ENCODE assay signal across 1 cellular context in genomic region chr1:225467193-225468020, GRCh38.
TF ChIP-seq lines count a peak whose summit lies in the region.

No MANE protein-coding gene starts in this region.

TF ChIP-seq in GM12878, 131 proteins besides CTCF, POLR2A, EP300 and RAD21 (continued from another document):
- TF ChIP-seq E2F8 (IDR thresholded peaks at IDR 0.05; ENCODE audit: low read depth, partially characterized antibody) (peak; percentile 26), TCF3 (IDR thresholded peaks at IDR 0.05; ENCODE audit: borderline replicate concordance, insufficient read depth, low read depth, low read length) (peak; percentile 55; the same call in 1 of the 2 replicates), NKRF (conservative IDR thresholded peaks at IDR 0.05) (peak; percentile 52; the same call in 1 of the 2 replicates), MEF2B (IDR thresholded peaks at IDR 0.05; ENCODE audit: partially characterized antibody, poor library complexity, severe bottlenecking) (peak; percentile 87), ETV6 (conservative IDR thresholded peaks at IDR 0.05 in 1 of 2, IDR thresholded peaks at IDR 0.05 in 1 of 2; ENCODE audit: borderline replicate concordance in 1 of 2, low read depth in 1 of 2) (peak in 1 of 2 experiments; percentile 82; a peak in 2 of 4 replicates), YBX1 (IDR thresholded peaks at IDR 0.05) (no peak), ZNF622 (IDR thresholded peaks at IDR 0.05) (no peak), RCOR1 (conservative IDR thresholded peaks at IDR 0.05; ENCODE audit: low read depth, low read length) (no peak), BACH1 (IDR thresholded peaks at IDR 0.05; ENCODE audit: borderline replicate concordance) (peak; percentile 46; the same call in 1 of the 2 replicates), MLLT1 (IDR thresholded peaks at IDR 0.05) (peak; percentile 75; the same call in 1 of the 2 replicates), RB1 (IDR thresholded peaks at IDR 0.05; ENCODE audit: borderline replicate concordance) (0 out of 2 replicates have a peak, but pooled peaks have one; percentile 14), CHD2 (IDR thresholded peaks at IDR 0.05; ENCODE audit: borderline replicate concordance, low read depth, low read length) (peak; percentile 43; the same call in 1 of the 2 replicates), CBFB (IDR thresholded peaks at IDR 0.05; ENCODE audit: low read depth) (peak; percentile 39; the same call in 1 of the 2 replicates), POU2F2 (IDR thresholded peaks at IDR 0.05; ENCODE audit: borderline replicate concordance, low read depth, low read length) (peak; percentile 82; the same call in 2 of the 3 replicates), BHLHE40 (IDR thresholded peaks at IDR 0.05; ENCODE audit: borderline replicate concordance in 1 of 2, low read depth in 2 of 2, low read length in 1 of 2) (peak in 1 of 2 experiments; percentile 23; a peak in 1 of 4 replicates), PAX5 (IDR thresholded peaks at IDR 0.05; ENCODE audit: borderline replicate concordance, low read depth, low read length) (peak; percentile 52; the same call in 1 of the 2 replicates), BMI1 (IDR thresholded peaks at IDR 0.05; ENCODE audit: borderline replicate concordance) (no peak), E4F1 (IDR thresholded peaks at IDR 0.05; ENCODE audit: borderline replicate concordance, partially characterized antibody) (no peak), MYC (IDR thresholded peaks at IDR 0.05; ENCODE audit: insufficient read depth, insufficient read length, insufficient replicate concordance, low read length, severe bottlenecking) (no peak), USF2 (IDR thresholded peaks at IDR 0.05; ENCODE audit: borderline replicate concordance, low read depth, low read length) (no peak), CREM (IDR thresholded peaks at IDR 0.05; ENCODE audit: low read depth) (peak; percentile 91), ZNF274 (IDR thresholded peaks at IDR 0.05; ENCODE audit: insufficient read depth, insufficient read length) (no peak), SREBF2 (IDR thresholded peaks at IDR 0.05; ENCODE audit: low read length) (no peak)
